Comparison of ENCODE assay signal across 1 cellular context in the genomic region with DNA sequence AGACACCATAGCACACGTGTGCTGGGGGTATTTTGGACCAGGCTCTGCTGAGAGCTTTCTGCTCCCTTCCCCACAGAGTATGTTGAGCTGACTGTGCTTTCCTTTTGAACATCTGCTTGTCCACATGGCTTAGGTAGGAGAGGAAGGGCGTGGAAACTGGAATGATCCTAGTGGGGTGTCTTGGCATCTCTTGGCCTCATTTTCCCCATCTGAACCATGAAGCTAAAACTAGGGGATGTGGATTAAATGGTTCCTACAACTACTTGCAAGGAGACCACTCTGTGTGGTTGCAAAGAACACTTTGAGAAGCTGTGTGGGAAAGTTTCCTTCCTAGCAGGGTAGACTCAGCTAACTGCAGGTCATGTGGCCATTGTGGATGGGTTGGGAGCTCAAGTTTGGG.
TF ChIP-seq lines count a peak whose summit lies in the region.

No MANE protein-coding gene starts in this region.

TF ChIP-seq in HepG2, 621 proteins besides CTCF, POLR2A, EP300 and RAD21:
- no peak for TF ChIP-seq PCBP2 (optimal IDR thresholded peaks at IDR 0.05; ENCODE audit: low read depth, low read length, poor library complexity, severe bottlenecking)
- no peak for TF ChIP-seq ZFP37 (CRISPR knock-in tag; IDR thresholded peaks at IDR 0.05; ENCODE audit: borderline replicate concordance)
- TF ChIP-seq, protein P1, sequence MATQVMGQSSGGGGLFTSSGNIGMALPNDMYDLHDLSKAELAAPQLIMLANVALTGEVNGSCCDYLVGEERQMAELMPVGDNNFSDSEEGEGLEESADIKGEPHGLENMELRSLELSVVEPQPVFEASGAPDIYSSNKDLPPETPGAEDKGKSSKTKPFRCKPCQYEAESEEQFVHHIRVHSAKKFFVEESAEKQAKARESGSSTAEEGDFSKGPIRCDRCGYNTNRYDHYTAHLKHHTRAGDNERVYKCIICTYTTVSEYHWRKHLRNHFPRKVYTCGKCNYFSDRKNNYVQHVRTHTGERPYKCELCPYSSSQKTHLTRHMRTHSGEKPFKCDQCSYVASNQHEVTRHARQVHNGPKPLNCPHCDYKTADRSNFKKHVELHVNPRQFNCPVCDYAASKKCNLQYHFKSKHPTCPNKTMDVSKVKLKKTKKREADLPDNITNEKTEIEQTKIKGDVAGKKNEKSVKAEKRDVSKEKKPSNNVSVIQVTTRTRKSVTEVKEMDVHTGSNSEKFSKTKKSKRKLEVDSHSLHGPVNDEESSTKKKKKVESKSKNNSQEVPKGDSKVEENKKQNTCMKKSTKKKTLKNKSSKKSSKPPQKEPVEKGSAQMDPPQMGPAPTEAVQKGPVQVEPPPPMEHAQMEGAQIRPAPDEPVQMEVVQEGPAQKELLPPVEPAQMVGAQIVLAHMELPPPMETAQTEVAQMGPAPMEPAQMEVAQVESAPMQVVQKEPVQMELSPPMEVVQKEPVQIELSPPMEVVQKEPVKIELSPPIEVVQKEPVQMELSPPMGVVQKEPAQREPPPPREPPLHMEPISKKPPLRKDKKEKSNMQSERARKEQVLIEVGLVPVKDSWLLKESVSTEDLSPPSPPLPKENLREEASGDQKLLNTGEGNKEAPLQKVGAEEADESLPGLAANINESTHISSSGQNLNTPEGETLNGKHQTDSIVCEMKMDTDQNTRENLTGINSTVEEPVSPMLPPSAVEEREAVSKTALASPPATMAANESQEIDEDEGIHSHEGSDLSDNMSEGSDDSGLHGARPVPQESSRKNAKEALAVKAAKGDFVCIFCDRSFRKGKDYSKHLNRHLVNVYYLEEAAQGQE (IDR thresholded peaks at IDR 0.05; ENCODE audit: borderline replicate concordance in 1 of 2, low read depth in 1 of 2, low read length in 2 of 2) = no peak
- TF ChIP-seq SRSF1 (optimal IDR thresholded peaks at IDR 0.05; ENCODE audit: low read depth, low read length) = no peak
- TF ChIP-seq, protein P2, sequence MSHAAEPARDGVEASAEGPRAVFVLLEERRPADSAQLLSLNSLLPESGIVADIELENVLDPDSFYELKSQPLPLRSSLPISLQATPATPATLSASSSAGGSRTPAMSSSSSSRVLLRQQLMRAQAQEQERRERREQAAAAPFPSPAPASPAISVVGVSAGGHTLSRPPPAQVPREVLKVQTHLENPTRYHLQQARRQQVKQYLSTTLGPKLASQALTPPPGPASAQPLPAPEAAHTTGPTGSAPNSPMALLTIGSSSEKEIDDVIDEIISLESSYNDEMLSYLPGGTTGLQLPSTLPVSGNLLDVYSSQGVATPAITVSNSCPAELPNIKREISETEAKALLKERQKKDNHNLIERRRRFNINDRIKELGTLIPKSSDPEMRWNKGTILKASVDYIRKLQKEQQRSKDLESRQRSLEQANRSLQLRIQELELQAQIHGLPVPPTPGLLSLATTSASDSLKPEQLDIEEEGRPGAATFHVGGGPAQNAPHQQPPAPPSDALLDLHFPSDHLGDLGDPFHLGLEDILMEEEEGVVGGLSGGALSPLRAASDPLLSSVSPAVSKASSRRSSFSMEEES (CRISPR knock-in tag; IDR thresholded peaks at IDR 0.05) = no peak
- TF ChIP-seq IKZF4 (CRISPR knock-in tag; IDR thresholded peaks at IDR 0.05; ENCODE audit: borderline replicate concordance, low read depth, not compliant biosample characterization) = no peak
- TF ChIP-seq EEA1 (CRISPR knock-in tag; IDR thresholded peaks at IDR 0.05; ENCODE audit: borderline replicate concordance) = no peak
- TF ChIP-seq RBM39 (IDR thresholded peaks at IDR 0.05; ENCODE audit: low read depth, low read length, poor library complexity, severe bottlenecking) = no peak
- TF ChIP-seq KLF13 (CRISPR knock-in tag; IDR thresholded peaks at IDR 0.05) = no peak
- TF ChIP-seq FOXK1 (CRISPR knock-in tag; IDR thresholded peaks at IDR 0.05; ENCODE audit: borderline replicate concordance, low read depth) = no peak
- TF ChIP-seq, protein P3, sequence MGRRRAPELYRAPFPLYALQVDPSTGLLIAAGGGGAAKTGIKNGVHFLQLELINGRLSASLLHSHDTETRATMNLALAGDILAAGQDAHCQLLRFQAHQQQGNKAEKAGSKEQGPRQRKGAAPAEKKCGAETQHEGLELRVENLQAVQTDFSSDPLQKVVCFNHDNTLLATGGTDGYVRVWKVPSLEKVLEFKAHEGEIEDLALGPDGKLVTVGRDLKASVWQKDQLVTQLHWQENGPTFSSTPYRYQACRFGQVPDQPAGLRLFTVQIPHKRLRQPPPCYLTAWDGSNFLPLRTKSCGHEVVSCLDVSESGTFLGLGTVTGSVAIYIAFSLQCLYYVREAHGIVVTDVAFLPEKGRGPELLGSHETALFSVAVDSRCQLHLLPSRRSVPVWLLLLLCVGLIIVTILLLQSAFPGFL (CRISPR knock-in tag; IDR thresholded peaks at IDR 0.05) = no peak
